Comparison of ENCODE assay signal across 20 cellular contexts in genomic region chr15:74961616-74962015, GRCh38. TPM values are rescaled to one million over a fixed set of nuclear protein-coding genes. Genes with fewer than 3 reads are reported as not detected.
A peak's percentile ranks its signal among the peaks of the same experiment; 100 is the strongest.
DNase-seq lines count a peak whose midpoint lies in the region; ATAC-seq and TF ChIP-seq lines count a peak whose summit lies in the region.
"Had no signal": no experiment of that assay in that cellular context is flagged by ENCODE, and none has a peak within 500 bp of the region (broad histone marks: within the 10 kb centered on the region; RNA-seq: fewer than 3 reads in every experiment).

No MANE protein-coding gene starts in this region.

- H3K27ac ChIP-seq in Panc1 (ENCODE audit: low read length), result peak overlapping the region; percentile 2; the same call in 1 of the 2 replicates
- H3K27ac ChIP-seq: right lobe of liver, WERI-Rb-1 had no signal

- no peak overlapping the region for H3K4me3 ChIP-seq in Panc1 (ENCODE audit: low read depth in 2 of 2, low read length in 2 of 2)
- H3K4me3 ChIP-seq: K562, right lobe of liver had no signal

- peaks cover 15% of the 10 kb centered on the region for H3K27me3 Mint-ChIP-seq in endothelial cell (ENCODE audit: unreplicated experiment)
- H3K27me3 Mint-ChIP-seq in WTC11 (ENCODE audit: low read depth), result peaks cover 47% of the 10 kb centered on the region

- peak; percentile 28 for DNase-seq in NCI-H2029 treated with DMSO at 0.1 percent for 48 hours (lab: John Stamatoyannopoulos, UW)
- DNase-seq in NCI-H2029 (lab: John Stamatoyannopoulos, UW), result no peak
- DNase-seq in DMS153 (lab: John Stamatoyannopoulos, UW), result peak; percentile 43
- no peak for DNase-seq in Panc1 (ENCODE audit: low read depth, low spot score)
- no peak for DNase-seq in endothelial cell (ENCODE audit: low spot score)
- no peak for DNase-seq in WTC11 (ENCODE audit: low spot score)
- DNase-seq in NCI-H345 treated with DMSO at 0.1 percent for 48 hours (lab: John Stamatoyannopoulos, UW; ENCODE audit: unreplicated experiment), result no peak
- DNase-seq in stimulated activated CD4-positive, alpha-beta T cell treated with anti-CD3 and anti-CD28 coated beads, Interleukin-2, amount 100 ng/mL, for 24 hours, result no peak
- DNase-seq: 8988T, anterior cingulate cortex, BE2C, NCI-H1417 treated with DMSO at 0.1 percent for 48 hours, NCI-H2171, NCI-H526, right lobe of liver, SK-N-SH, T-helper 2 cell, WERI-Rb-1 had no signal

- H3K4me3 Mint-ChIP-seq in endothelial cell (ENCODE audit: unreplicated experiment) (peak overlapping the region; percentile 77), WTC11 (no peak overlapping the region)
- H3K4me3 Mint-ChIP-seq: neural crest cell had no signal

- H3K9me3 ChIP-seq in Panc1 (ENCODE audit: control insufficient read depth, insufficient read depth, low read depth, low read length), result no peaks in the 10 kb centered on the region
- H3K9me3 ChIP-seq: BE2C, right lobe of liver, SK-N-SH had no signal

- H3K27ac Mint-ChIP-seq in endothelial cell (ENCODE audit: unreplicated experiment) (peak overlapping the region; percentile 96), WTC11 (no peak overlapping the region)

- TF ChIP-seq CTCF in Panc1 (IDR thresholded peaks at IDR 0.05), result no peak
- no peak for TF ChIP-seq CTCF in endothelial cell (IDR thresholded peaks at IDR 0.05; ENCODE audit: unreplicated experiment)
- no peak for TF ChIP-seq CTCF in WTC11 (IDR thresholded peaks at IDR 0.05)

- ATAC-seq in Panc1, result no peak
- no peak for ATAC-seq in WTC11
- ATAC-seq: K562, right lobe of liver had no signal

- intact Hi-C loops in Panc1 (cut with micrococcal nuclease; ENCODE audit: unreplicated experiment), result no loop called here

- POLR2A ChIA-PET in Panc1 (lab: Charles Lee), result no interaction called here
- POLR2A ChIA-PET in WTC11 (lab: Charles Lee), result interaction anchor here (0.6 kb wide), 1 partner anchor 58 kb away, joined by 4 read pairs; no protein-coding TSS in a partner anchor

- H3K4me1 Mint-ChIP-seq in endothelial cell (ENCODE audit: unreplicated experiment), result peaks cover 60% of the 10 kb centered on the region
- H3K4me1 Mint-ChIP-seq in WTC11, result peaks cover 31% of the 10 kb centered on the region

- BruUV-seq in Panc1 (replicated peaks; lab: Mats Ljungman, UMichigan), result no TSS peak

- no peaks in the 10 kb centered on the region for H3K9me3 Mint-ChIP-seq in endothelial cell (ENCODE audit: unreplicated experiment)
- H3K9me3 Mint-ChIP-seq in WTC11, result no peaks in the 10 kb centered on the region
- H3K9me3 Mint-ChIP-seq: neural crest cell had no signal

- H3K36me3 Mint-ChIP-seq in endothelial cell (ENCODE audit: low read depth, unreplicated experiment) (peaks cover 4% of the 10 kb centered on the region), WTC11 (no peaks in the 10 kb centered on the region)

- CTCF ChIA-PET in Panc1 (lab: Charles Lee) (no interaction called here), WTC11 (lab: Charles Lee) (interaction anchor here (1.0 to 1.1 kb wide), 2 partner anchors 11 to 26 kb away, joined by 4 to 5 read pairs; no protein-coding TSS in a partner anchor)

- H3K27me3 ChIP-seq in Panc1 (ENCODE audit: control insufficient read depth, insufficient read depth, low read length), result no peaks in the 10 kb centered on the region
- H3K27me3 ChIP-seq: BE2C had no signal

- no peaks in the 10 kb centered on the region for H3K36me3 ChIP-seq in Panc1 (ENCODE audit: control insufficient read depth, insufficient read depth, low read length)
- H3K36me3 ChIP-seq: BE2C, right lobe of liver, WERI-Rb-1 had no signal

- in situ Hi-C loops in Panc1 (cut with HindIII; ENCODE audit: low pct_unique_long_range_greater_than_20kb, low sequenced_read_pairs), result no loop called here

- H3K4me1 ChIP-seq in Panc1 (ENCODE audit: control insufficient read depth, insufficient read depth, low read length), result peaks cover 28% of the 10 kb centered on the region

TF ChIP-seq in WTC11, 78 proteins besides CTCF, POLR2A, EP300 and RAD21 (continues in another document):
- TF ChIP-seq MXD4 (CRISPR knock-in tag; IDR thresholded peaks at IDR 0.05; ENCODE audit: borderline replicate concordance), result no peak
- no peak for TF ChIP-seq ZNF138 (CRISPR knock-in tag; conservative IDR thresholded peaks at IDR 0.05)
- TF ChIP-seq RELA (CRISPR knock-in tag; IDR thresholded peaks at IDR 0.05; ENCODE audit: borderline replicate concordance), result no peak
- TF ChIP-seq PRDM15 (CRISPR knock-in tag; IDR thresholded peaks at IDR 0.05), result no peak
- no peak for TF ChIP-seq ZNF121 (CRISPR knock-in tag; IDR thresholded peaks at IDR 0.05)
- TF ChIP-seq USF2 (CRISPR knock-in tag; IDR thresholded peaks at IDR 0.05), result no peak
- no peak for TF ChIP-seq SMAD4 (CRISPR knock-in tag; IDR thresholded peaks at IDR 0.05)
- no peak for TF ChIP-seq ZNF423 (CRISPR knock-in tag; IDR thresholded peaks at IDR 0.05)
- no peak for TF ChIP-seq E2F5 (CRISPR knock-in tag; IDR thresholded peaks at IDR 0.05)
- TF ChIP-seq GTF2I (CRISPR knock-in tag; conservative IDR thresholded peaks at IDR 0.05), result no peak
- no peak for TF ChIP-seq ZBTB43 (CRISPR knock-in tag; IDR thresholded peaks at IDR 0.05)

RNA-seq across cellular contexts. Expression of gene RPP25, which starts 5.0 kb away (rescaled TPM):
- 40.1 TPM for total RNA-seq in Panc1 (2021; ENCODE audit: unreplicated experiment)
- polyA plus RNA-seq in Panc1 (2012; ENCODE audit: insufficient read length), result 33.3 TPM
- 24.0 TPM for total RNA-seq in endothelial cell (ENCODE audit: unreplicated experiment)
- total RNA-seq in WTC11 (2021), result 28.3 to 31.3 TPM (median 29.0 TPM) in 3 replicates

RNA-seq across cellular contexts. Expression of gene COX5A, which starts 23.7 kb away (rescaled TPM):
- total RNA-seq in Panc1 (2021; ENCODE audit: unreplicated experiment) (353 TPM), endothelial cell (ENCODE audit: unreplicated experiment) (182 TPM), WTC11 (2021) (336 to 355 TPM (median 354 TPM) in 3 replicates)
- 349 TPM for polyA plus RNA-seq in Panc1 (2012; ENCODE audit: insufficient read length)

RNA-seq across cellular contexts. Expression of gene SCAMP5, which starts 33.7 kb away (rescaled TPM):
- total RNA-seq in Panc1 (2021; ENCODE audit: unreplicated experiment) (11.2 TPM), endothelial cell (ENCODE audit: unreplicated experiment) (132 TPM), WTC11 (2021) (65.7 to 70.1 TPM (median 67.0 TPM) in 3 replicates)
- polyA plus RNA-seq in Panc1 (2012; ENCODE audit: insufficient read length), result 13.5 TPM

RNA-seq across cellular contexts. Expression of gene FAM219B, which starts 55.0 kb away (rescaled TPM):
- total RNA-seq in Panc1 (2021; ENCODE audit: unreplicated experiment) (68.6 TPM), endothelial cell (ENCODE audit: unreplicated experiment) (70.0 TPM), WTC11 (2021) (67.3 to 99.6 TPM (median 87.8 TPM) in 3 replicates)
- polyA plus RNA-seq in Panc1 (2012; ENCODE audit: insufficient read length), result 41.2 TPM

Comparison
In these comparisons a context has a peak if more than half of its experiments do, and no peak if none do; other contexts are left out.
1. DNase-seq: peak in NCI-H2029 treated with DMSO at 0.1 percent for 48 hours (single experiment) and DMS153 (single experiment); none in NCI-H2029 (single experiment), Panc1 (single experiment), endothelial cell (single experiment), WTC11 (single experiment), NCI-H345 treated with DMSO at 0.1 percent for 48 hours (single experiment) and stimulated activated CD4-positive, alpha-beta T cell treated with anti-CD3 and anti-CD28 coated beads, Interleukin-2, amount 100 ng/mL, for 24 hours (0 of 2).